1 cellular context compared by ENCODE assay signal in the genomic region with DNA sequence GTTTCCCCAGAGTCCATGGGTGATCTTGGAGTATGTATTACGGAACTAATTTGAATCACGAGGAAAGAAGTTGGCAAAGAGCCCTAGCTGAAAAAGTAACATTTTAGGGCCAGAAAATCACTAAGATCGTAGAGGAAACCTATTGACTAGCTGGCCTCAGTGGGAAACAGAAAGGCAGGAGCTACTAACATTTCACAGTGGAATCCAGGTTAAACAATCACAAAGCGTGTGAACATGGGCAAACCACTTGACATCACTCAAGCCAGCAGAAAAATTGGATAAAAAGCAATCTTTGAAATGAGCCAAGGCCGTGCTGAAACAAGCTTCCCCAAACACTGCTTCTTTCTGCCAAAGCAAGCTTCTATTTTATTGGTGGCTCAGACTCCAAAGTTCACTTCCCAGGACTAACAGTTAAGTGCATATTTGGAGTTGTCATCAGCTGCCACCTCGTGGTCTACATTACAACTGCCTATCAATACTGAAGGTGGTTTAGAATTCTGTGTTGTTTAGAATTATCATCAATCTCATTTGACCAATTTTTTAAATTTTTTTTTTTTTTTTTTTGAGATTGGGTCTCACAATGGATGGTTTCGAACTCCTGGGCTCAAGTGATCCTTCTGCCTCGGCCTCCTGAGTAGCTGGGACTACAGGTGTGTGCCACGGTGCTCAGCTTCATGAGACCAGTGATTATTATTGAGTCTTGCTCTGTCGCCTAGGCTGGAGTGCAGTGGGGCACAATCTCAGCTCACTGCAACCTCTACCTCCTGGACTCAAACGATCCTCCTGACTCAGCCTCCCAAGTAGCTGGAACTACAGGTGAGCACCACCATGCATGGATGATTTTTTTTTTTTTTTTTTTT.
TF ChIP-seq lines count a peak whose summit lies in the region.

No MANE protein-coding gene starts in this region.

TF ChIP-seq in H1, 55 proteins besides CTCF, POLR2A, EP300 and RAD21:
- TF ChIP-seq POLR2AphosphoS5 (IDR thresholded peaks at IDR 0.05; ENCODE audit: low read depth, low read length) (peak; percentile 43), NANOG (IDR thresholded peaks at IDR 0.05; ENCODE audit: insufficient read depth, low read depth, low read length, poor library complexity, severe bottlenecking) (no peak), JUND (IDR thresholded peaks at IDR 0.05; ENCODE audit: low read length) (no peak), TAF1 (IDR thresholded peaks at IDR 0.05; ENCODE audit: low read depth, low read length) (no peak), KDM5A (IDR thresholded peaks at IDR 0.05; ENCODE audit: low read length) (no peak)
TF ChIP-seq in H1: peak in this region for 1.
